Comparison of ENCODE assay signal across 15 cellular contexts in genomic region chr5:137223324-137224295, GRCh38.
DNase-seq lines count a peak whose midpoint lies in the region; ATAC-seq, FAIRE-seq and TF ChIP-seq lines count a peak whose summit lies in the region.
"Had no signal": no experiment of that assay in that cellular context is flagged by ENCODE, and none has a peak within 500 bp of the region (broad histone marks: within the 10 kb centered on the region; RNA-seq: fewer than 3 reads in every experiment).

No MANE protein-coding gene starts in this region.

- TF ChIP-seq EP300 in esophagus muscularis mucosa (IDR thresholded peaks at IDR 0.05): no peak

- TF ChIP-seq CTCF in coronary artery (IDR thresholded peaks at IDR 0.05) (no peak), esophagus muscularis mucosa (IDR thresholded peaks at IDR 0.05) (no peak), dorsolateral prefrontal cortex (IDR thresholded peaks at IDR 0.05 in 54 of 56, conservative IDR thresholded peaks at IDR 0.05 in 2 of 56; ENCODE audit: low read depth in 1 of 56, partially characterized antibody in 56 of 56) (no peak)

- no peaks in the 10 kb centered on the region for H3K9me3 ChIP-seq in esophagus muscularis mucosa
- H3K9me3 ChIP-seq: BLaER1 treated with 17β-estradiol and CSF1 and Interleukin-3, amounts not matched to agents 10 nM and 100 nM; HAP-1 had no signal

- H3K4me1 ChIP-seq in esophagus muscularis mucosa: peaks cover 0 to 6% (median 5%) of the 10 kb centered on the region in 4 donors
- H3K4me1 ChIP-seq: BLaER1 treated with 17β-estradiol and CSF1 and Interleukin-3, amounts not matched to agents 10 nM and 100 nM; HAP-1 had no signal

- peak; percentile 26 for DNase-seq in coronary artery (ENCODE audit: low spot score)
- no peak for DNase-seq in esophagus muscularis mucosa (ENCODE audit: extremely low spot score)
- DNase-seq in left cardiac atrium: no peak
- no peak for DNase-seq in sciatic nerve (ENCODE audit: low spot score)
- DNase-seq in HTR-8/SVneo (ENCODE audit: insufficient read length, low spot score): no peak
- no peak for DNase-seq in dorsolateral prefrontal cortex
- DNase-seq: Calu3; CD8-positive, alpha-beta T cell; GF-D8; GM23248 had no signal

- no peak for FAIRE-seq in HTR-8/SVneo (lab: Jason Lieb, UNC)
- FAIRE-seq: HepG2 had no signal

- H3K27me3 ChIP-seq in esophagus muscularis mucosa (no peaks in the 10 kb centered on the region), dorsolateral prefrontal cortex (no peaks in the 10 kb centered on the region)
- H3K27me3 ChIP-seq: BLaER1 treated with 17β-estradiol and CSF1 and Interleukin-3, amounts not matched to agents 10 nM and 100 nM had no signal

- H3K27ac ChIP-seq in coronary artery (peak overlapping the region in 1 of 2 donors; percentile 59), esophagus muscularis mucosa (replicated peaks in 1 of 4) (peak overlapping the region; percentile 26 to 60 (median 32)), dorsolateral prefrontal cortex (no peak overlapping the region)
- H3K27ac ChIP-seq: BLaER1 treated with 17β-estradiol and CSF1 and Interleukin-3, amounts not matched to agents 10 nM and 100 nM; GM23248 had no signal

- H3K4me3 ChIP-seq in coronary artery: no peak overlapping the region
- H3K4me3 ChIP-seq in esophagus muscularis mucosa: no peak overlapping the region
- H3K4me3 ChIP-seq in dorsolateral prefrontal cortex: no peak overlapping the region
- H3K4me3 ChIP-seq: BLaER1 treated with 17β-estradiol and CSF1 and Interleukin-3, amounts not matched to agents 10 nM and 100 nM; GM23248; HAP-1 had no signal

- WGBS in esophagus muscularis mucosa: 76% methylated on average over 4 of the region's 4 CpGs

- no peak for TF ChIP-seq POLR2A in esophagus muscularis mucosa (IDR thresholded peaks at IDR 0.05; ENCODE audit: low read depth)

- H3K36me3 ChIP-seq in esophagus muscularis mucosa: no peaks in the 10 kb centered on the region
- H3K36me3 ChIP-seq: BLaER1 treated with 17β-estradiol and CSF1 and Interleukin-3, amounts not matched to agents 10 nM and 100 nM; HAP-1 had no signal

- intact Hi-C loops in esophagus muscularis mucosa (cut with DNase I): no loop called here
- intact Hi-C loops in left cardiac atrium (cut with DNase I): loop anchor here in 1 of 2 donors (10.0 kb wide), 1 partner anchor 419 kb away; no protein-coding TSS in a partner anchor
- intact Hi-C loops in sciatic nerve (cut with DNase I): no loop called here
- intact Hi-C loops in dorsolateral prefrontal cortex (cut with DNase I): no loop called here

- peak; percentile 25 to 50 for ATAC-seq in left cardiac atrium
- peak; percentile 79 for ATAC-seq in sciatic nerve
- ATAC-seq in HG03354 (IDR thresholded peaks at IDR 0.05; ENCODE audit: poor library complexity, severe bottlenecking, unreplicated experiment): no peak
- no peak for ATAC-seq in HG02798 (IDR thresholded peaks at IDR 0.05; ENCODE audit: poor library complexity, unreplicated experiment)
- ATAC-seq: CD8-positive, alpha-beta T cell; HepG2 had no signal

Comparison
In these comparisons a context has a peak if more than half of its experiments do, and no peak if none do; other contexts are left out.
1. H3K27ac ChIP-seq: peak in esophagus muscularis mucosa (4 of 4); none in dorsolateral prefrontal cortex (0 of 59).
2. ATAC-seq: peak in left cardiac atrium (2 of 2) and sciatic nerve (single experiment); none in HG03354 (single experiment) and HG02798 (single experiment).